Comparison of ENCODE assay signal across 9 cellular contexts in the genomic region with DNA sequence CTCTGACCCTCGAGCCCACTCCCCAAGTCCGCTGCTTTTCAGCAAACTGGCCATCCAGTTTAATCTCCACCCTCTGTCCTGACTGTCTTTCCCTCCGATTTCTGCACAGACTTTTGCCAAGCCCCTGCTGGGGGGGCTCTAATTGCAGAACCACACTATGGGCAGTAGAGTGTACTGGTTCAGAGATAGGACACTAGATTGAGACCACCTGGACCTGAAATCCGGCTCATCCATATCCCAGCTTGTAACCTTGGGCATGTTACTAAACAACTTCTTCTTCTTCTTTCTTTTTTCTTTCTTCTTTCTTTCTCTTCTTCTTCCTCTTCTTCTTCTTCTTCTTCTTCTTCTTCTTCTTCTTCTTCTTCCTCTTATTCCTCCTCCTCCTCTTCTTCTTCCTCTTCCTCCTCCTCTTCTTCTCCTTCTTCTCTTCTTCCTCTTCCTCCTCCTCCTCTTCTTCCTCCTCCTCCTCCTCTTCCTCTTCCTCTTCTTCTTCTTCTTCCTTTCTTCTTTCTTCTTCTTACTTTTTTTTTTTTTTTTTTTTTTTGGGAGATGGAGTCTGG. TPM values are rescaled to one million over a fixed set of nuclear protein-coding genes. Genes with fewer than 3 reads are reported as not detected.
A peak's percentile ranks its signal among the peaks of the same experiment; 100 is the strongest.
DNase-seq lines count a peak whose midpoint lies in the region; ATAC-seq and TF ChIP-seq lines count a peak whose summit lies in the region.
"Had no signal": no experiment of that assay in that cellular context is flagged by ENCODE, and none has a peak within 500 bp of the region (broad histone marks: within the 10 kb centered on the region; RNA-seq: fewer than 3 reads in every experiment).

No MANE protein-coding gene starts in this region.

- no peak for DNase-seq in left ventricle myocardium inferior
- no peak for DNase-seq in right atrium auricular region (ENCODE audit: low spot score)
- DNase-seq in thoracic aorta (ENCODE audit: low spot score): no peak
- DNase-seq in activated effector memory CD4-positive, alpha-beta T cell treated with anti-CD3 and anti-CD28 coated beads, Interleukin-2, amount 50 U/mL, for 16 hours: no peak
- no peak for DNase-seq in Peyer's patch

- intact Hi-C loops in left ventricle myocardium inferior (cut with micrococcal nuclease): no loop called here

- TF ChIP-seq CTCF in left ventricle myocardium inferior (IDR thresholded peaks at IDR 0.05; ENCODE audit: borderline replicate concordance) (peak; percentile 9), right atrium auricular region (IDR thresholded peaks at IDR 0.05) (peak in 1 of 2 donors; percentile 0), thoracic aorta (IDR thresholded peaks at IDR 0.05) (no peak), Peyer's patch (IDR thresholded peaks at IDR 0.05) (no peak)

- H3K36me3 ChIP-seq in left ventricle myocardium inferior (no peaks in the 10 kb centered on the region), right atrium auricular region (no peaks in the 10 kb centered on the region), iPS-20b (ENCODE audit: insufficient read depth, low read depth, low read length) (no peaks in the 10 kb centered on the region), thoracic aorta (no peaks in the 10 kb centered on the region), Peyer's patch (no peaks in the 10 kb centered on the region)

- H3K4me1 ChIP-seq in left ventricle myocardium inferior (peaks cover 26% of the 10 kb centered on the region), right atrium auricular region (peaks cover 0 to 31% of the 10 kb centered on the region in 2 donors), iPS-20b (ENCODE audit: insufficient read depth, low read length) (peaks cover 2% of the 10 kb centered on the region; the same call in 1 of the 2 replicates), thoracic aorta (ENCODE audit: control insufficient read depth in 1 of 2, low read depth in 2 of 2) (peaks cover 12 to 27% of the 10 kb centered on the region in 2 donors), Peyer's patch (peaks cover 0 to 22% (median 0%) of the 10 kb centered on the region in 4 donors)

- H3K4me3 ChIP-seq in left ventricle myocardium inferior (peak overlapping the region; percentile 58), right atrium auricular region (peak overlapping the region in 1 of 2 donors; percentile 40), iPS-20b (ENCODE audit: low read length) (peak overlapping the region; percentile 71; the same call in 1 of the 2 replicates), thoracic aorta (peak overlapping the region; percentile 60), Peyer's patch (peak overlapping the region in 1 of 4 donors; percentile 41)

- 0 out of 2 replicates have a peak overlapping the region, but pooled peaks have one; percentile 21 for H3K9ac ChIP-seq in iPS-20b (ENCODE audit: low read depth, low read length)

- TF ChIP-seq POLR2A in Peyer's patch (IDR thresholded peaks at IDR 0.05): no peak

- ATAC-seq in SK-N-SH treated with all-trans-retinoic acid at 6 μM for 48 hours (peak; percentile 61), thoracic aorta (ENCODE audit: insufficient number of reproducible peaks, low FRiP score, low read depth) (no peak), HG03571 (IDR thresholded peaks at IDR 0.05; ENCODE audit: unreplicated experiment) (no peak)

- H3K27ac ChIP-seq in left ventricle myocardium inferior (replicated peaks) (no peak overlapping the region), right atrium auricular region (no peak overlapping the region), iPS-20b (ENCODE audit: low read length) (no peak overlapping the region), thoracic aorta (no peak overlapping the region), Peyer's patch (no peak overlapping the region)
- H3K27ac ChIP-seq: testis had no signal

- H3K27me3 ChIP-seq in left ventricle myocardium inferior (ENCODE audit: low read depth) (peaks cover 65% of the 10 kb centered on the region), right atrium auricular region (peaks cover 19 to 20% of the 10 kb centered on the region in 2 donors), iPS-20b (ENCODE audit: insufficient read depth, low read length) (peaks cover 82% of the 10 kb centered on the region), thoracic aorta (replicated peaks; ENCODE audit: insufficient read depth) (no peaks in the 10 kb centered on the region), Peyer's patch (peaks cover 0 to 31% of the 10 kb centered on the region in 2 donors)
- H3K27me3 ChIP-seq: testis had no signal

- H3K9me3 ChIP-seq in left ventricle myocardium inferior (replicated peaks) (no peaks in the 10 kb centered on the region), right atrium auricular region (no peaks in the 10 kb centered on the region), iPS-20b (ENCODE audit: insufficient read depth, low read depth, low read length) (no peaks in the 10 kb centered on the region; the same call in 1 of the 2 replicates), thoracic aorta (no peaks in the 10 kb centered on the region), Peyer's patch (no peaks in the 10 kb centered on the region)
- H3K9me3 ChIP-seq: testis had no signal

TF ChIP-seq in SK-N-SH treated with all-trans-retinoic acid at 6 μM for 48 hours, 23 proteins besides CTCF, POLR2A, EP300 and RAD21:
- TF ChIP-seq, protein P1, sequence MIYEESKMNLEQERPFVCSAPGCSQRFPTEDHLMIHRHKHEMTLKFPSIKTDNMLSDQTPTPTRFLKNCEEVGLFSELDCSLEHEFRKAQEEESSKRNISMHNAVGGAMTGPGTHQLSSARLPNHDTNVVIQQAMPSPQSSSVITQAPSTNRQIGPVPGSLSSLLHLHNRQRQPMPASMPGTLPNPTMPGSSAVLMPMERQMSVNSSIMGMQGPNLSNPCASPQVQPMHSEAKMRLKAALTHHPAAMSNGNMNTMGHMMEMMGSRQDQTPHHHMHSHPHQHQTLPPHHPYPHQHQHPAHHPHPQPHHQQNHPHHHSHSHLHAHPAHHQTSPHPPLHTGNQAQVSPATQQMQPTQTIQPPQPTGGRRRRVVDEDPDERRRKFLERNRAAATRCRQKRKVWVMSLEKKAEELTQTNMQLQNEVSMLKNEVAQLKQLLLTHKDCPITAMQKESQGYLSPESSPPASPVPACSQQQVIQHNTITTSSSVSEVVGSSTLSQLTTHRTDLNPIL (CRISPR knock-in tag; IDR thresholded peaks at IDR 0.05; ENCODE audit: low read depth): no peak
- TF ChIP-seq ISL1 (CRISPR knock-in tag; IDR thresholded peaks at IDR 0.05) (no peak), ARNTL (CRISPR knock-in tag; IDR thresholded peaks at IDR 0.05; ENCODE audit: borderline replicate concordance, low read depth) (no peak), PPARA (CRISPR knock-in tag; IDR thresholded peaks at IDR 0.05; ENCODE audit: borderline replicate concordance) (no peak)

RNA-seq across cellular contexts. Expression of a gene that starts 7.7 kb away (rescaled TPM):
- 0.27 TPM for total RNA-seq in left ventricle myocardium inferior
- total RNA-seq in right atrium auricular region: not detected
- total RNA-seq in thoracic aorta: not detected
- total RNA-seq in Peyer's patch: not detected

RNA-seq across cellular contexts. Expression of a gene that starts 34.6 kb away (rescaled TPM):
- total RNA-seq in left ventricle myocardium inferior (7.1 TPM), right atrium auricular region (10 to 100 TPM in 1 of 2 donors, 1 to 10 TPM in 1; 7.9 to 12.5 TPM), thoracic aorta (10 to 100 TPM; 31.0 to 34.9 TPM), Peyer's patch (10 to 100 TPM in 1 of 4 donors, 1 to 10 TPM in 3; 4.9 to 17.3 (median 7.0) TPM)
